In genomic region chr5:68224561-68225187, GRCh38 we compare ENCODE assay signal across 8 cellular contexts. TPM values are rescaled to one million over a fixed set of nuclear protein-coding genes. Genes with fewer than 3 reads are reported as not detected.
DNase-seq lines count a peak whose midpoint lies in the region; ATAC-seq and TF ChIP-seq lines count a peak whose summit lies in the region.

No MANE protein-coding gene starts in this region.

- H3K79me2 ChIP-seq in mammary epithelial cell (ENCODE audit: insufficient read depth, low read length), result peaks cover 97% of the 10 kb centered on the region

- in situ Hi-C loops in mammary epithelial cell (cut with MboI; ENCODE audit: low sequenced_read_pairs in 2 of 2), result no loop called here

- H3K27me3 Mint-ChIP-seq in stimulated activated naive CD8-positive, alpha-beta T cell treated with anti-CD3 and anti-CD28 coated beads, Interleukin-15, amount 100 ng/mL, for 72 hours, result no peaks in the 10 kb centered on the region

- dilution Hi-C loops in mammary epithelial cell (cut with HindIII; ENCODE audit: low sequenced_read_pairs), result no loop called here

- intact Hi-C loops in mammary epithelial cell (cut with micrococcal nuclease), result loop anchor here (1.0 kb wide), 1 partner anchor 8 kb away; no protein-coding TSS in a partner anchor
- intact Hi-C loops in tibial artery (cut with DNase I; ENCODE audit: low total_unique reads), result no loop called here

- H3K4me1 Mint-ChIP-seq in stimulated activated naive CD8-positive, alpha-beta T cell treated with anti-CD3 and anti-CD28 coated beads, Interleukin-15, amount 100 ng/mL, for 72 hours, result peaks cover 86% of the 10 kb centered on the region

- H3K9me3 ChIP-seq in mammary epithelial cell (replicated peaks; ENCODE audit: insufficient read depth, low read length), result no peaks in the 10 kb centered on the region
- H3K9me3 ChIP-seq in mucosa of rectum (ENCODE audit: control insufficient read depth in 2 of 2, low read length in 2 of 2), result peaks cover 0 to 3% of the 10 kb centered on the region in 2 donors
- H3K9me3 ChIP-seq in tibial artery, result no peaks in the 10 kb centered on the region

- H3K4me3 ChIP-seq in mammary epithelial cell (replicated peaks in 1 of 3; ENCODE audit: insufficient read depth in 1 of 3, low read depth in 2 of 3, low read length in 3 of 3), result peak overlapping the region in 1 of 3 experiments; percentile 0
- peak overlapping the region; percentile 27 to 30 for H3K4me3 ChIP-seq in mucosa of rectum (ENCODE audit: low read length in 2 of 2)
- H3K4me3 ChIP-seq in tibial artery, result no peak overlapping the region

- CTCF ChIA-PET in mammary epithelial cell (lab: Charles Lee; ENCODE audit: low non-redundant PET), result no interaction called here

- H3K9ac ChIP-seq in mammary epithelial cell (ENCODE audit: insufficient read depth, low read length) (no peak overlapping the region), mucosa of rectum (ENCODE audit: low read depth in 1 of 2, low read length in 2 of 2) (no peak overlapping the region)

- no peak for ATAC-seq in stimulated activated naive CD8-positive, alpha-beta T cell treated with anti-CD3 and anti-CD28 coated beads, Interleukin-15, amount 100 ng/mL, for 72 hours
- no peak for ATAC-seq in stimulated activated naive CD8-positive, alpha-beta T cell treated with anti-CD3 and anti-CD28 coated beads, Interleukin-15, Interleukin-2, amounts not matched to agents 100 U/mL and 50 U/mL, for 24 hours
- no peak for ATAC-seq in HG03521 (IDR thresholded peaks at IDR 0.05; ENCODE audit: unreplicated experiment)
- no peak for ATAC-seq in HG03342 (IDR thresholded peaks at IDR 0.05; ENCODE audit: unreplicated experiment)

- no peak for DNase-seq in stimulated activated naive CD8-positive, alpha-beta T cell treated with anti-CD3 and anti-CD28 coated beads, Interleukin-15, amount 100 ng/mL, for 72 hours
- no peak for DNase-seq in stimulated activated naive CD8-positive, alpha-beta T cell treated with anti-CD3 and anti-CD28 coated beads, Interleukin-15, Interleukin-2, amounts not matched to agents 100 U/mL and 50 U/mL, for 24 hours
- DNase-seq in mammary epithelial cell (no peak), tibial artery (no peak), RPMI8226 (no peak)

- WGBS in mammary epithelial cell (ENCODE audit: low coverage, missing lambda C conversion rate), result 15% methylated on average over 4 of the region's 4 CpGs

- peak overlapping the region; percentile 76 for H3K4me2 ChIP-seq in mammary epithelial cell (ENCODE audit: insufficient read depth, low read depth, low read length)

- no peaks in the 10 kb centered on the region for H4K20me1 ChIP-seq in mammary epithelial cell (ENCODE audit: insufficient read depth, low read length)

- TSS peak; percentile 77 for BruUV-seq in mammary epithelial cell (replicated peaks; lab: Mats Ljungman, UMichigan)

- H2AFZ ChIP-seq in mammary epithelial cell (ENCODE audit: low read depth, low read length), result no peak overlapping the region

- H3K36me3 ChIP-seq in mammary epithelial cell (ENCODE audit: insufficient read depth, low read length) (peaks cover 16% of the 10 kb centered on the region), mucosa of rectum (ENCODE audit: control insufficient read depth in 2 of 2, insufficient read depth in 2 of 2, low read length in 2 of 2) (peaks cover 12 to 13% of the 10 kb centered on the region in 2 donors), tibial artery (peaks cover 24 to 29% (median 25%) of the 10 kb centered on the region in 3 donors)

- peak overlapping the region; percentile 8 to 32 for H3K4me3 Mint-ChIP-seq in stimulated activated naive CD8-positive, alpha-beta T cell treated with anti-CD3 and anti-CD28 coated beads, Interleukin-15, amount 100 ng/mL, for 72 hours

- H3K4me1 ChIP-seq in mammary epithelial cell (ENCODE audit: insufficient read depth, low read length) (peaks cover 63% of the 10 kb centered on the region), mucosa of rectum (ENCODE audit: control insufficient read depth in 2 of 2, insufficient read depth in 2 of 2, low read length in 2 of 2) (peaks cover 32 to 53% of the 10 kb centered on the region in 2 donors), tibial artery (peaks cover 0 to 76% (median 47%) of the 10 kb centered on the region in 4 donors)

- H3K27ac ChIP-seq in mammary epithelial cell (ENCODE audit: insufficient read depth, low read depth, low read length), result peak overlapping the region; percentile 80
- peak overlapping the region; percentile 62 to 76 for H3K27ac ChIP-seq in mucosa of rectum (ENCODE audit: low read depth in 2 of 2, low read length in 2 of 2)
- H3K27ac ChIP-seq in tibial artery, result peak overlapping the region in 1 of 2 donors; percentile 20

- peaks cover 0 to 6% of the 10 kb centered on the region in 2 donors for H3K9me3 Mint-ChIP-seq in stimulated activated naive CD8-positive, alpha-beta T cell treated with anti-CD3 and anti-CD28 coated beads, Interleukin-15, amount 100 ng/mL, for 72 hours

- peak overlapping the region in 1 of 2 donors; percentile 3 for H3K27ac Mint-ChIP-seq in stimulated activated naive CD8-positive, alpha-beta T cell treated with anti-CD3 and anti-CD28 coated beads, Interleukin-15, amount 100 ng/mL, for 72 hours

- H3K27me3 ChIP-seq in mammary epithelial cell (ENCODE audit: insufficient read depth, low read length) (no peaks in the 10 kb centered on the region), mucosa of rectum (ENCODE audit: control insufficient read depth in 2 of 2, insufficient read depth in 2 of 2, low read length in 2 of 2) (no peaks in the 10 kb centered on the region), tibial artery (no peaks in the 10 kb centered on the region)

- TF ChIP-seq CTCF in mammary epithelial cell (conservative IDR thresholded peaks at IDR 0.05 in 1 of 2, IDR thresholded peaks at IDR 0.05 in 1 of 2; ENCODE audit: extremely low read depth in 1 of 2, insufficient read depth in 1 of 2, low read depth in 1 of 2, low read length in 2 of 2) (no peak), tibial artery (IDR thresholded peaks at IDR 0.05) (no peak)

RNA-seq across cellular contexts. Expression of gene PIK3R1, which starts 9.1 kb away (rescaled TPM):
- total RNA-seq in mammary epithelial cell, result 100 to 1,000 TPM in 1 of 2 donors, 10 to 100 TPM in 1; 74.3 to 195 TPM
- 11.1 TPM for polyA plus RNA-seq in mammary epithelial cell
- 96.6 TPM for polyA minus RNA-seq in mammary epithelial cell

Comparison
In these comparisons a context has a peak if more than half of its experiments do, and no peak if none do; other contexts are left out.
1. H3K4me3 ChIP-seq: peak in mucosa of rectum (2 of 2); none in tibial artery (0 of 2).